Comparison of ENCODE assay signal across 1 cellular context in the genomic region with DNA sequence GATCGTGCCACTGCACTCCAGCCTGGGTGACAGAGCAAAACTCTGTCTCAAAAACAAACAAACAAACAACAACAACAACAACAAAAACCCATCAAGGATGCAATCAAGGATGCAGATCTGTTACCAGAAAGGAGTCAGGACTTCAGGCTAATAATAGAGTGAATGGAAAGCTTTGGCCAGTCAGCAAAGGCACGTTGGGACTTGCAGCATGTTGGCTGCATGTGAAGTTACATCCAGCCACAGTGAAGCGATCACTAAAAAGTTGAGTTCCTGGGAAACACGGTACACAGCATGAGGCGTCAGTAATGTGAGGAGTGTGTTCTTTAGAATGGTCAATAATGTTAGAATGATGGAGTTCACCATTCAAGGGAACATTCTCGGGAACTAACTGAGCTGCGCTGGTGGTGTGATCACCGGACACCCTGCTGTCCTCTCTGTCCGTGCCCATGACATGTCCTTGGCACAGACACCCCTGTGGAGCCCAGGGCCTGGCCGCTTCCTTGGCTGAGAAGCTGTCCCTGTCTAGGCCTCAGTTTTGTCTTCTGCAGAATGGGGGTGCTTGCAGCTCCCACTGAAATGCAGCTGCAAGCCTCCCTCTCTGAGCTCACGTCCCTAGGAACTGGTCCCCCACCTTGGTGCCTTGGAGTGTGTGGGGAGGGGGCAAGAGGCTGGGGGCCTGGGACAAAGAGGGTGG.
TF ChIP-seq lines count a peak whose summit lies in the region.

No MANE protein-coding gene starts in this region.

TF ChIP-seq in IMR-90, 13 proteins besides CTCF, POLR2A, EP300 and RAD21:
- TF ChIP-seq BHLHE40 (IDR thresholded peaks at IDR 0.05; ENCODE audit: low read depth, low read length) (no peak), MAZ (IDR thresholded peaks at IDR 0.05; ENCODE audit: borderline replicate concordance, low read depth, low read length) (no peak), MXI1 (IDR thresholded peaks at IDR 0.05; ENCODE audit: borderline replicate concordance, low read depth, low read length) (no peak)
